8 cellular contexts compared by ENCODE assay signal in genomic region chr2:138373993-138374408, GRCh38.
DNase-seq lines count a peak whose midpoint lies in the region; ATAC-seq, FAIRE-seq and TF ChIP-seq lines count a peak whose summit lies in the region.

No MANE protein-coding gene starts in this region.

- no peak for TF ChIP-seq POLR2A in A549 (IDR thresholded peaks at IDR 0.05; ENCODE audit: low read length)
- TF ChIP-seq POLR2A in GM12891 (IDR thresholded peaks at IDR 0.05; ENCODE audit: low read depth, low read length), result no peak
- no peak for TF ChIP-seq POLR2A in gastrocnemius medialis (IDR thresholded peaks at IDR 0.05)

- H3K9me3 ChIP-seq in A549, result peaks cover 10% of the 10 kb centered on the region; the same call in 2 of the 3 replicates
- no peaks in the 10 kb centered on the region for H3K9me3 ChIP-seq in RWPE2 (ENCODE audit: severe bottlenecking)
- H3K9me3 ChIP-seq in gastrocnemius medialis, result no peaks in the 10 kb centered on the region
- no peaks in the 10 kb centered on the region for H3K9me3 ChIP-seq in effector memory CD4-positive, alpha-beta T cell (ENCODE audit: control insufficient read depth, low read length)

- H3K4me2 ChIP-seq in A549, result no peak overlapping the region

- in situ Hi-C loops in gastrocnemius medialis (cut with MboI; ENCODE audit: low sequenced_read_pairs in 4 of 4), result no loop called here

- DNase-seq in A549 (ENCODE audit: low read depth in 1 of 2, low spot score in 1 of 2) (peak; percentile 10 to 49), GM12891 (ENCODE audit: insufficient read length, low spot score) (peak; percentile 5), RWPE2 (ENCODE audit: low spot score) (no peak), fibroblast of the aortic adventitia (ENCODE audit: low read depth) (peak; percentile 74), gastrocnemius medialis (no peak), NCI-H128 (lab: John Stamatoyannopoulos, UW; ENCODE audit: unreplicated experiment) (no peak)
- no peak for DNase-seq in effector memory CD4-positive, alpha-beta T cell

- H3K4me1 ChIP-seq in A549 (0 out of 3 replicates have a peak, but pooled peaks cover 4% of the 10 kb centered on the region), RWPE2 (ENCODE audit: insufficient read depth, poor library complexity, severe bottlenecking) (no peaks in the 10 kb centered on the region), gastrocnemius medialis (no peaks in the 10 kb centered on the region)
- H3K4me1 ChIP-seq in effector memory CD4-positive, alpha-beta T cell (ENCODE audit: control insufficient read depth, insufficient read depth, low read length, poor library complexity, severe bottlenecking), result no peaks in the 10 kb centered on the region

- peak; percentile 77 to 85 for TF ChIP-seq RAD21 in A549 (conservative IDR thresholded peaks at IDR 0.05 in 1 of 2, IDR thresholded peaks at IDR 0.05 in 1 of 2)
- TF ChIP-seq RAD21 in Ishikawa (IDR thresholded peaks at IDR 0.05; ENCODE audit: low read depth), result peak; percentile 70

- FAIRE-seq in A549 (lab: Jason Lieb, UNC), result no peak
- no peak for FAIRE-seq in GM12891 (lab: Jason Lieb, UNC)

- WGBS in A549 (ENCODE audit: missing lambda C conversion rate), result 96% methylated on average over 1 of the region's 1 CpG

- TF ChIP-seq EP300 in A549 (IDR thresholded peaks at IDR 0.05) (no peak), Ishikawa (IDR thresholded peaks at IDR 0.05; ENCODE audit: borderline replicate concordance) (no peak)

- CTCF ChIA-PET in A549 (lab: Yijun Ruan, JAX), result interaction anchor here (0.6 to 1.4 kb wide), 10 partner anchors 17 to 478 kb away, joined by 3 to 4 read pairs (median 3); no protein-coding TSS in a partner anchor

- TF ChIP-seq CTCF in A549 (IDR thresholded peaks at IDR 0.05), result peak; percentile 73
- peak; percentile 94 for TF ChIP-seq CTCF in RWPE2 (IDR thresholded peaks at IDR 0.05; ENCODE audit: poor library complexity, severe bottlenecking)
- peak; percentile 72 for TF ChIP-seq CTCF in fibroblast of the aortic adventitia (IDR thresholded peaks at IDR 0.05; ENCODE audit: insufficient read depth, low read length)
- TF ChIP-seq CTCF in gastrocnemius medialis (IDR thresholded peaks at IDR 0.05 in 4 of 5, conservative IDR thresholded peaks at IDR 0.05 in 1 of 5), result peak in 4 of 5 experiments; percentile 10 to 48 (median 24)

- intact Hi-C loops in gastrocnemius medialis (cut with DNase I; ENCODE audit: low total_unique reads), result loop anchor here (10.0 kb wide), 1 partner anchor 459 kb away; no protein-coding TSS in a partner anchor

- H3K4me3 ChIP-seq in A549 (no peak overlapping the region), RWPE2 (ENCODE audit: severe bottlenecking) (no peak overlapping the region), fibroblast of the aortic adventitia (ENCODE audit: low read depth, low read length) (no peak overlapping the region), gastrocnemius medialis (no peak overlapping the region)
- no peak overlapping the region for H3K4me3 ChIP-seq in effector memory CD4-positive, alpha-beta T cell (ENCODE audit: insufficient read depth, low read depth, low read length, poor library complexity, severe bottlenecking)

- H3K27ac ChIP-seq in A549 (no peak overlapping the region), RWPE2 (ENCODE audit: poor library complexity, severe bottlenecking) (no peak overlapping the region), gastrocnemius medialis (no peak overlapping the region)
- no peak overlapping the region for H3K27ac ChIP-seq in effector memory CD4-positive, alpha-beta T cell (ENCODE audit: insufficient read depth, low read length, poor library complexity, severe bottlenecking)

- H3K27me3 ChIP-seq in RWPE2 (ENCODE audit: insufficient read depth, poor library complexity, severe bottlenecking) (no peaks in the 10 kb centered on the region), gastrocnemius medialis (no peaks in the 10 kb centered on the region)
- H3K27me3 ChIP-seq in effector memory CD4-positive, alpha-beta T cell (replicated peaks; ENCODE audit: control insufficient read depth, insufficient read depth, low read length, poor library complexity, severe bottlenecking), result no peaks in the 10 kb centered on the region

- no peaks in the 10 kb centered on the region for H3K36me3 ChIP-seq in RWPE2 (ENCODE audit: low read depth)
- no peaks in the 10 kb centered on the region for H3K36me3 ChIP-seq in gastrocnemius medialis
- no peaks in the 10 kb centered on the region for H3K36me3 ChIP-seq in effector memory CD4-positive, alpha-beta T cell (ENCODE audit: control insufficient read depth, insufficient read depth, low read length)

- POLR2A ChIA-PET in A549 (lab: Yijun Ruan, JAX), result no interaction called here

- ATAC-seq in A549 (peak in 1 of 2 experiments; percentile 59; a peak in 2 of 6 replicates), RWPE2 (ENCODE audit: low read depth) (peak; percentile 50; the same call in 1 of the 3 replicates), gastrocnemius medialis (no peak)

TF ChIP-seq in A549, 52 proteins besides CTCF, POLR2A, EP300 and RAD21:
- TF ChIP-seq SMC3 (IDR thresholded peaks at IDR 0.05) (peak; percentile 90), POLR2AphosphoS2 (conservative IDR thresholded peaks at IDR 0.05; ENCODE audit: low read length) (no peak), ZFP36 (IDR thresholded peaks at IDR 0.05; ENCODE audit: borderline replicate concordance, partially characterized antibody) (no peak)
TF ChIP-seq in A549: peak in this region for 1.

TF ChIP-seq in GM12891, 5 proteins besides CTCF, POLR2A, EP300 and RAD21:
- no peak for TF ChIP-seq POU2F2 (IDR thresholded peaks at IDR 0.05; ENCODE audit: low read depth, low read length)
- TF ChIP-seq PAX5 (IDR thresholded peaks at IDR 0.05; ENCODE audit: insufficient read depth, low read length, severe bottlenecking), result no peak
- no peak for TF ChIP-seq POLR2AphosphoS5 (IDR thresholded peaks at IDR 0.05; ENCODE audit: low read depth, low read length)
- no peak for TF ChIP-seq SPI1 (IDR thresholded peaks at IDR 0.05; ENCODE audit: low read depth, low read length)
- TF ChIP-seq TAF1 (IDR thresholded peaks at IDR 0.05; ENCODE audit: low read depth, low read length), result no peak

TF ChIP-seq in Ishikawa, 13 proteins besides CTCF, POLR2A, EP300 and RAD21:
- TF ChIP-seq MAX (IDR thresholded peaks at IDR 0.05) (no peak), NFIC (IDR thresholded peaks at IDR 0.05) (no peak), FOXM1 (IDR thresholded peaks at IDR 0.05; ENCODE audit: borderline replicate concordance, low read depth) (no peak), TAF1 (IDR thresholded peaks at IDR 0.05; ENCODE audit: low read depth) (no peak), USF1 (IDR thresholded peaks at IDR 0.05) (no peak), CREB1 (IDR thresholded peaks at IDR 0.05; ENCODE audit: low read depth) (no peak), ZBTB7A (IDR thresholded peaks at IDR 0.05; ENCODE audit: low read depth) (no peak), EGR1 (IDR thresholded peaks at IDR 0.05) (no peak), TCF12 (IDR thresholded peaks at IDR 0.05; ENCODE audit: low read depth) (no peak), REST (IDR thresholded peaks at IDR 0.05; ENCODE audit: low read depth) (no peak), CEBPB (IDR thresholded peaks at IDR 0.05) (no peak), YY1 (IDR thresholded peaks at IDR 0.05; ENCODE audit: low read depth) (no peak)

Comparison
In these comparisons a context has a peak if more than half of its experiments do, and no peak if none do; other contexts are left out.
1. DNase-seq: peak in A549 (2 of 2), GM12891 (single experiment) and fibroblast of the aortic adventitia (single experiment); none in RWPE2 (single experiment), gastrocnemius medialis (0 of 2), NCI-H128 (single experiment) and effector memory CD4-positive, alpha-beta T cell (0 of 3).
2. CTCF ChIP-seq: peak in every context shown above with its lines; median percentile 94 in RWPE2; 73 in A549; 72 in fibroblast of the aortic adventitia; 24 in gastrocnemius medialis.